In genomic region chr19:18214779-18215178, GRCh38 we compare ENCODE assay signal across 1 cellular context.
A peak's percentile ranks its signal among the peaks of the same experiment; 100 is the strongest.
TF ChIP-seq lines count a peak whose summit lies in the region.

No MANE protein-coding gene starts in this region.

TF ChIP-seq in GM12878, 131 proteins besides CTCF, POLR2A, EP300 and RAD21:
- TF ChIP-seq PKNOX1 (IDR thresholded peaks at IDR 0.05): peak; percentile 65; the same call in 1 of the 2 replicates
